8 cellular contexts compared by ENCODE assay signal in the genomic region with DNA sequence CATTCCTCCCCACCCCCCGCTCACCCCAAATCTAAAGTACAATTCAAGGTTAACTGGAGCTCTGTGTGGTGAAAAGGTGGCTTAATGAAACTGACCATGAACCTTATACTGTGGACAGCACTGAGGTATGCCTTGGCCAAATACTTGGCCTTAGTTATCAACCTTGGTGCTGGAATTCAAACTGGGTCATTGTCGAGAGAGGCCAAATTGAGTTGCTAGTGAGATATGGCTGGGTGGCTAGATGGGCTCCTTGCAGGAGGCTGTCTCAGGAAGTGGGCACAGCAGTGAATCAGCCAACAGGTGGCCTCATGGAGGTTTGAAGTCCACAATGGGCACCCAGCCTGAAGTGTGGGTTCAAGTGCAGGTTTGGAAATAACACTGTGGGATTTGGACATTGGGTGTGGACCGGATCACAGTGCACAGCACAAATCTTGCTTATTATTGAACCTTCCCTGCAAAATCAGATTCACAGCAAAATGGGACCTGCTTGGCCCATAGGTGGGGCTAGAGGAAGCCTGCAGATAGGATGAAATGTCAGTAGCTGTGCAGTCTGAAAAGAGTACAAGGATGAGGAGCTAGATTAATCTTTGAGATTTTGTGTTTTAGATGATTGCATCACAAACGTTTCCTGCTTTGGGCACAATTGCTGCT. TPM values are rescaled to one million over a fixed set of nuclear protein-coding genes. Genes with fewer than 3 reads are reported as not detected.
A peak's percentile ranks its signal among the peaks of the same experiment; 100 is the strongest.
DNase-seq lines count a peak whose midpoint lies in the region; ATAC-seq and TF ChIP-seq lines count a peak whose summit lies in the region.

No MANE protein-coding gene starts in this region.

- ATAC-seq in SK-N-SH treated with all-trans-retinoic acid at 6 μM for 48 hours: peak; percentile 82
- no peak for ATAC-seq in GM19455 (IDR thresholded peaks at IDR 0.05; ENCODE audit: unreplicated experiment)

- H3K36me3 ChIP-seq in Caco-2 (ENCODE audit: control insufficient read depth, insufficient read depth, low read length) (no peaks in the 10 kb centered on the region), kidney epithelial cell (ENCODE audit: control insufficient read depth, insufficient read depth, low read length) (no peaks in the 10 kb centered on the region)

- no peaks in the 10 kb centered on the region for H3K27me3 ChIP-seq in Caco-2 (replicated peaks; ENCODE audit: control insufficient read depth, insufficient read depth, low read length)
- no peaks in the 10 kb centered on the region for H3K27me3 ChIP-seq in kidney epithelial cell (ENCODE audit: control insufficient read depth, insufficient read depth, low read length)

- no peak overlapping the region for H3K4me3 ChIP-seq in Caco-2 (ENCODE audit: low read depth, low read length)
- no peak overlapping the region for H3K4me3 ChIP-seq in kidney epithelial cell (ENCODE audit: low read depth, low read length)

- H3K9me3 ChIP-seq in Caco-2: no peaks in the 10 kb centered on the region

- H3K4me1 Mint-ChIP-seq in Caco-2 (ENCODE audit: low read depth, unreplicated experiment) (peaks cover 6% of the 10 kb centered on the region), HFFc6 (ENCODE audit: low read depth) (peaks cover 23% of the 10 kb centered on the region)

- intact Hi-C loops in Caco-2 (cut with micrococcal nuclease; ENCODE audit: unreplicated experiment): loop anchor here (5.0 kb wide), 2 partner anchors 55 to 235 kb away; no protein-coding TSS in a partner anchor

- TF ChIP-seq CTCF in Caco-2 (IDR thresholded peaks at IDR 0.05; ENCODE audit: insufficient read depth in 1 of 2, low read depth in 1 of 2, low read length in 1 of 2, severe bottlenecking in 1 of 2, unreplicated experiment in 1 of 2) (peak; percentile 41 to 65), HFFc6 (IDR thresholded peaks at IDR 0.05) (peak; percentile 66), kidney epithelial cell (IDR thresholded peaks at IDR 0.05; ENCODE audit: insufficient read depth, low read length, poor library complexity, severe bottlenecking) (peak; percentile 44)

- POLR2A ChIA-PET in Caco-2 (lab: Charles Lee): no interaction called here

- H3K4me1 ChIP-seq in Caco-2: 0 out of 2 replicates have a peak, but pooled peaks cover 2% of the 10 kb centered on the region

- DNase-seq in Caco-2 (peak in 1 of 2 experiments; percentile 46), HFFc6 (no peak), kidney epithelial cell (ENCODE audit: low read depth) (no peak), globus pallidus (ENCODE audit: low spot score) (no peak), HuH-7.5 (ENCODE audit: low spot score) (no peak), GM19240 (ENCODE audit: insufficient read length, low spot score) (no peak)

- H3K27ac Mint-ChIP-seq in Caco-2 (ENCODE audit: unreplicated experiment): no peak overlapping the region
- H3K27ac Mint-ChIP-seq in HFFc6: no peak overlapping the region

- H3K4me3 Mint-ChIP-seq in Caco-2 (ENCODE audit: unreplicated experiment) (no peak overlapping the region), HFFc6 (no peak overlapping the region)

- H3K9me3 Mint-ChIP-seq in Caco-2 (ENCODE audit: unreplicated experiment) (no peaks in the 10 kb centered on the region), HFFc6 (no peaks in the 10 kb centered on the region)

- BruUV-seq in Caco-2 (replicated peaks; lab: Mats Ljungman, UMichigan): no TSS peak

- CTCF ChIA-PET in Caco-2 (lab: Charles Lee): interaction anchor here (0.6 to 1.1 kb wide), 3 partner anchors 11 to 216 kb away, joined by 3 to 4 read pairs (median 4); no protein-coding TSS in a partner anchor

- H3K36me3 Mint-ChIP-seq in Caco-2 (ENCODE audit: insufficient read depth, unreplicated experiment): peaks cover 7% of the 10 kb centered on the region
- H3K36me3 Mint-ChIP-seq in HFFc6 (ENCODE audit: low read depth): no peaks in the 10 kb centered on the region

- H3K27me3 Mint-ChIP-seq in Caco-2 (ENCODE audit: insufficient read depth, unreplicated experiment) (no peaks in the 10 kb centered on the region), HFFc6 (ENCODE audit: insufficient read depth) (no peaks in the 10 kb centered on the region)

TF ChIP-seq in SK-N-SH treated with all-trans-retinoic acid at 6 μM for 48 hours, 23 proteins besides CTCF, POLR2A, EP300 and RAD21:
- no peak for TF ChIP-seq ESRRG (CRISPR knock-in tag; IDR thresholded peaks at IDR 0.05)

RNA-seq across cellular contexts. Expression of gene BTBD3, which starts 5.6 kb away (rescaled TPM):
- 39.0 and 44.1 TPM in 2 replicates for total RNA-seq in Caco-2 (2022)
- 10 to 100 TPM; 26.1 to 32.2 (median 29.5) TPM for total RNA-seq in HFFc6 (2021; fragmentation: NEBNext Ultra II Directional; extraction: Animal tissue kit (Norgen Biotek cat#: 25700))
- 31.6 and 39.8 TPM in 2 replicates for total RNA-seq in kidney epithelial cell
